ENCODE assay signal across 10 cellular contexts in genomic region chr15:29938701-29939340, GRCh38.
A peak's percentile ranks its signal among the peaks of the same experiment; 100 is the strongest.
DNase-seq lines count a peak whose midpoint lies in the region; ATAC-seq, FAIRE-seq and TF ChIP-seq lines count a peak whose summit lies in the region.
"Had no signal": no experiment of that assay in that cellular context is flagged by ENCODE, and none has a peak within 500 bp of the region (broad histone marks: within the 10 kb centered on the region; RNA-seq: fewer than 3 reads in every experiment).

No MANE protein-coding gene starts in this region.

- peak overlapping the region; percentile 86 for H2BK120ac ChIP-seq in IMR-90 (ENCODE audit: low read depth, low read length)

- peak overlapping the region; percentile 11 to 85; a peak in 3 of 4 replicates for H4K8ac ChIP-seq in IMR-90 (ENCODE audit: low read depth in 2 of 2, low read length in 2 of 2)

- 0 out of 2 replicates have a peak, but pooled peaks have one; percentile 22 for TF ChIP-seq RAD21 in IMR-90 (IDR thresholded peaks at IDR 0.05; ENCODE audit: low read length)
- TF ChIP-seq RAD21 in K562 (CRISPR knock-in tag; conservative IDR thresholded peaks at IDR 0.05 in 1 of 2, IDR thresholded peaks at IDR 0.05 in 1 of 2) = peak in 1 of 2 experiments; percentile 53; a peak in 2 of 4 replicates
- no peak for TF ChIP-seq RAD21 in HepG2 (CRISPR knock-in tag; IDR thresholded peaks at IDR 0.05)

- H3K4me1 ChIP-seq in IMR-90 (ENCODE audit: control insufficient read depth, insufficient read depth, low read length) (peaks cover 16% of the 10 kb centered on the region), K562 (replicated peaks in 1 of 2; ENCODE audit: control insufficient read depth in 2 of 2, insufficient read depth in 2 of 2, low read length in 2 of 2) (no peaks in the 10 kb centered on the region), HepG2 (ENCODE audit: insufficient read depth, low read length) (no peaks in the 10 kb centered on the region)
- H3K4me1 ChIP-seq: colonic mucosa had no signal

- H2AK9ac ChIP-seq in IMR-90 (replicated peaks; ENCODE audit: low read depth, low read length, poor library complexity) = peak overlapping the region; percentile 71

- in situ Hi-C loops in IMR-90 (cut with MboI; ENCODE audit: low sequenced_read_pairs) = loop anchor here (10.0 kb wide), 1 partner anchor 264 kb away; no protein-coding TSS in a partner anchor
- in situ Hi-C loops in K562 (cut with MboI) = no loop called here
- in situ Hi-C loops in HepG2 (cut with HindIII; ENCODE audit: extremely low pct_ligation_motif_present, low pct_unique_long_range_greater_than_20kb) = no loop called here

- peak overlapping the region; percentile 30 for H3K4ac ChIP-seq in IMR-90 (ENCODE audit: low read depth, low read length)

- WGBS in IMR-90 (ENCODE audit: extremely low coverage in 2 of 2, insufficient read length in 1 of 2), 2 experiments = 70% methylated on average over 4 of the region's 9 CpGs; no CpG with 5 or more reads in 1 of the 2 experiments
- WGBS in K562 (ENCODE audit: insufficient coverage, low coverage, missing lambda C conversion rate) = 0% methylated on average over 9 of the region's 9 CpGs
- WGBS in HepG2 (ENCODE audit: low lambda C conversion rate) = 25% methylated on average over 9 of the region's 9 CpGs

- FAIRE-seq in K562 (lab: Jason Lieb, UNC) = no peak
- FAIRE-seq in HepG2 (lab: Jason Lieb, UNC) = no peak
- FAIRE-seq: TTC549 had no signal

- no peak for ATAC-seq in IMR-90 (ENCODE audit: low read depth)
- peak; percentile 56; the same call in 2 of the 3 replicates for ATAC-seq in K562
- peak; percentile 76 for ATAC-seq in HepG2
- ATAC-seq in HG03565 (IDR thresholded peaks at IDR 0.05; ENCODE audit: unreplicated experiment) = no peak

- CTCF ChIA-PET in IMR-90 (lab: Yijun Ruan, JAX) (interaction anchor here (0.6 kb wide), 1 partner anchor 142 kb away, joined by 3 read pairs; no protein-coding TSS in a partner anchor), K562 (lab: Yijun Ruan, JAX; ENCODE audit: low intra/inter-chr PET ratio) (no interaction called here), HepG2 (lab: Yijun Ruan, JAX; ENCODE audit: low intra/inter-chr PET ratio, low total read pairs) (interaction anchor here (1.2 kb wide), 1 partner anchor 270 kb away, joined by 5 read pairs; no protein-coding TSS in a partner anchor)

- POLR2A ChIA-PET in IMR-90 (lab: Charles Lee; ENCODE audit: unreplicated experiment) = no interaction called here
- POLR2A ChIA-PET in K562 (lab: Yijun Ruan, JAX) = interaction anchor here (0.7 to 0.8 kb wide), 2 partner anchors 249 to 272 kb away, joined by 3 read pairs; no protein-coding TSS in a partner anchor
- POLR2A ChIA-PET in HepG2 (lab: Yijun Ruan, JAX) = no interaction called here

- H4K5ac ChIP-seq in IMR-90 (ENCODE audit: low read depth, low read length) = peak overlapping the region; percentile 39; the same call in 1 of the 2 replicates

- TF ChIP-seq POLR2A in IMR-90 (IDR thresholded peaks at IDR 0.05; ENCODE audit: low read depth, low read length) (no peak), K562 (conservative IDR thresholded peaks at IDR 0.05) (no peak), HepG2 (IDR thresholded peaks at IDR 0.05; ENCODE audit: insufficient read depth in 1 of 2, low read depth in 2 of 2, low read length in 2 of 2) (no peak)

- dilution Hi-C loops in IMR-90 (cut with HindIII; ENCODE audit: low sequenced_read_pairs, unreplicated experiment) = no loop called here

- H2BK20ac ChIP-seq in IMR-90 (ENCODE audit: low read depth, low read length) = peak overlapping the region; percentile 66

- peak overlapping the region; percentile 50; the same call in 1 of the 2 replicates for H3K14ac ChIP-seq in IMR-90 (replicated peaks; ENCODE audit: low read depth, low read length)

- intact Hi-C loops in IMR-90 (cut with micrococcal nuclease) (loop anchor here (5.0 kb wide), 1 partner anchor 272 kb away; no protein-coding TSS in a partner anchor), K562 (cut with micrococcal nuclease) (no loop called here), HepG2 (cut with micrococcal nuclease; ENCODE audit: unreplicated experiment) (no loop called here)

- H2AFZ ChIP-seq in IMR-90 (replicated peaks; ENCODE audit: low read length, poor library complexity) (peak overlapping the region; percentile 60), K562 (ENCODE audit: low read depth, low read length) (no peak overlapping the region), HepG2 (ENCODE audit: low read length) (no peak overlapping the region)

- H4K20me1 ChIP-seq in IMR-90 (ENCODE audit: insufficient read depth, low read length) (no peaks in the 10 kb centered on the region), K562 (replicated peaks; ENCODE audit: control insufficient read depth, insufficient read depth, low read length) (no peaks in the 10 kb centered on the region), HepG2 (ENCODE audit: insufficient read depth, low read length) (no peaks in the 10 kb centered on the region)

- H3K9ac ChIP-seq in IMR-90 (ENCODE audit: low read depth, low read length) (no peak overlapping the region), K562 (ENCODE audit: insufficient read depth in 1 of 2, low read depth in 2 of 2, low read length in 2 of 2) (no peak overlapping the region), HepG2 (ENCODE audit: insufficient read depth, low read depth, low read length) (no peak overlapping the region)

- peak overlapping the region; percentile 68; the same call in 2 of the 3 replicates for H2BK15ac ChIP-seq in IMR-90 (ENCODE audit: low read depth, low read length)

- H3K56ac ChIP-seq in IMR-90 (ENCODE audit: extremely low read depth, insufficient read depth, low read length) = peak overlapping the region; percentile 8; the same call in 1 of the 2 replicates

- H3K27me3 ChIP-seq in IMR-90 (ENCODE audit: control insufficient read depth, insufficient read depth, low read length) (no peaks in the 10 kb centered on the region), K562 (ENCODE audit: control insufficient read depth in 2 of 2, insufficient read depth in 2 of 2, low read length in 2 of 2) (peaks cover 5 to 24% of the 10 kb centered on the region in 2 experiments; a peak in 3 of 5 replicates), HepG2 (ENCODE audit: control insufficient read depth in 1 of 2, insufficient read depth in 2 of 2, low read length in 2 of 2) (peaks cover 0 to 6% of the 10 kb centered on the region in 2 experiments; a peak in 1 of 5 replicates)
- H3K27me3 ChIP-seq: colonic mucosa had no signal

- H3K36me3 ChIP-seq in IMR-90 (ENCODE audit: control insufficient read depth, insufficient read depth, low read length) (no peaks in the 10 kb centered on the region), K562 (ENCODE audit: control insufficient read depth, insufficient read depth, low read length) (no peaks in the 10 kb centered on the region), HepG2 (replicated peaks in 1 of 2; ENCODE audit: control insufficient read depth in 1 of 2, insufficient read depth in 2 of 2, low read length in 2 of 2) (no peaks in the 10 kb centered on the region)
- H3K36me3 ChIP-seq: colonic mucosa had no signal

- peak overlapping the region; percentile 72 for H4K91ac ChIP-seq in IMR-90 (ENCODE audit: insufficient read depth, low read depth, low read length)

- peak overlapping the region; percentile 30 for H3K23ac ChIP-seq in IMR-90 (ENCODE audit: low read depth, low read length)

- DNase-seq in AG10803 (ENCODE audit: low read depth) (no peak), IMR-90 (peak; percentile 37), K562 (ENCODE audit: extremely low read depth in 1 of 4, low spot score in 3 of 4) (peak in 1 of 4 experiments; percentile 10), HepG2 (ENCODE audit: low spot score) (peak; percentile 10), NCI-H1092 (lab: John Stamatoyannopoulos, UW) (no peak), NCI-H345 treated with DMSO at 0.1 percent for 48 hours (lab: John Stamatoyannopoulos, UW; ENCODE audit: unreplicated experiment) (no peak)
- DNase-seq in activated CD4-positive, CD25-positive, alpha-beta regulatory T cell (lab: John Stamatoyannopoulos, UW) = no peak
- DNase-seq: colonic mucosa had no signal

- H3K27ac ChIP-seq in IMR-90 (ENCODE audit: insufficient read depth, low read length) = peak overlapping the region; percentile 6; the same call in 1 of the 2 replicates
- H3K27ac ChIP-seq in K562 (ENCODE audit: extremely low read depth, low read depth, low read length) = no peak overlapping the region
- no peak overlapping the region for H3K27ac ChIP-seq in HepG2 (ENCODE audit: extremely low read length, insufficient read depth, low read length)
- H3K27ac ChIP-seq: colonic mucosa had no signal

- TF ChIP-seq CTCF in AG10803 (conservative IDR thresholded peaks at IDR 0.05; ENCODE audit: low read length) (peak; percentile 24), IMR-90 (conservative IDR thresholded peaks at IDR 0.05; ENCODE audit: low read depth, low read length) (0 out of 2 replicates have a peak, but pooled peaks have one; percentile 25), K562 (IDR thresholded peaks at IDR 0.05 in 2 of 3, conservative IDR thresholded peaks at IDR 0.05 in 1 of 3; ENCODE audit: insufficient read depth in 2 of 3, low read depth in 1 of 3, low read length in 3 of 3) (peak; percentile 29 to 44 (median 37); a peak in 3 of 6 replicates), HepG2 (CRISPR knock-in tag; IDR thresholded peaks at IDR 0.05) (peak; percentile 56)

- H3K9me3 ChIP-seq in IMR-90 (ENCODE audit: control insufficient read depth, insufficient read depth, low read length) (peaks cover 3% of the 10 kb centered on the region), K562 (replicated peaks; ENCODE audit: control insufficient read depth, insufficient read depth, low read depth, low read length) (no peaks in the 10 kb centered on the region), HepG2 (ENCODE audit: low read length) (no peaks in the 10 kb centered on the region)
- H3K9me3 ChIP-seq: colonic mucosa had no signal

- H3K4me2 ChIP-seq in IMR-90 (ENCODE audit: low read depth, low read length) = no peak overlapping the region; the same call in 1 of the 2 replicates
- H3K4me2 ChIP-seq in K562 (ENCODE audit: insufficient read depth, low read length) = no peak overlapping the region
- H3K4me2 ChIP-seq in HepG2 (ENCODE audit: low read depth, low read length) = no peak overlapping the region

- 0 out of 4 replicates have a peak, but pooled peaks cover 0 to 4% of the 10 kb centered on the region in 2 experiments for H3K79me1 ChIP-seq in IMR-90 (ENCODE audit: low read depth in 1 of 2, low read length in 2 of 2)

- peaks cover 20% of the 10 kb centered on the region for H3K9me1 ChIP-seq in IMR-90 (ENCODE audit: insufficient read depth, low read length)
- no peaks in the 10 kb centered on the region for H3K9me1 ChIP-seq in K562 (ENCODE audit: control insufficient read depth, insufficient read depth, low read length)

- H2AK5ac ChIP-seq in IMR-90 (ENCODE audit: low read depth, low read length) = peak overlapping the region; percentile 85

- TF ChIP-seq EP300 in K562 (IDR thresholded peaks at IDR 0.05; ENCODE audit: low read length) (no peak), HepG2 (IDR thresholded peaks at IDR 0.05; ENCODE audit: low read depth in 2 of 2, low read length in 2 of 2) (no peak), HepG2 (CRISPR knock-in tag; IDR thresholded peaks at IDR 0.05; ENCODE audit: borderline replicate concordance) (no peak)

- H2BK5ac ChIP-seq in IMR-90 (ENCODE audit: low read depth, low read length, poor library complexity, severe bottlenecking) = peak overlapping the region; percentile 60

- peak overlapping the region; percentile 3; the same call in 1 of the 2 replicates for H3K18ac ChIP-seq in IMR-90 (ENCODE audit: low read depth, low read length)

- no TSS peak for BruUV-seq in IMR-90 (replicated peaks; lab: Mats Ljungman, UMichigan)
- BruUV-seq in K562 (replicated peaks; lab: Mats Ljungman, UMichigan) = no TSS peak
- no TSS peak for BruUV-seq in HepG2 (replicated peaks; lab: Mats Ljungman, UMichigan)

- H3K4me3 ChIP-seq in AG10803 (ENCODE audit: low read length) (no peak overlapping the region), IMR-90 (ENCODE audit: insufficient read depth, low read depth, low read length) (no peak overlapping the region), K562 (no peak overlapping the region), HepG2 (replicated peaks in 1 of 3; ENCODE audit: insufficient read depth in 1 of 3, low read depth in 2 of 3, low read length in 3 of 3) (no peak overlapping the region)
- H3K4me3 ChIP-seq: colonic mucosa had no signal

- H3K79me2 ChIP-seq in K562 (ENCODE audit: control insufficient read depth, insufficient read depth, low read length) (no peaks in the 10 kb centered on the region), HepG2 (ENCODE audit: insufficient read depth, low read length) (no peaks in the 10 kb centered on the region)

Comparison
In these comparisons a context has a peak if more than half of its experiments do, and no peak if none do; other contexts are left out.
1. DNase-seq: peak in IMR-90 (single experiment) and HepG2 (single experiment); none in AG10803 (single experiment), NCI-H1092 (single experiment), NCI-H345 treated with DMSO at 0.1 percent for 48 hours (single experiment) and activated CD4-positive, CD25-positive, alpha-beta regulatory T cell (0 of 4).
2. ATAC-seq: peak in K562 (single experiment) and HepG2 (single experiment); none in IMR-90 (single experiment) and HG03565 (single experiment).
3. Peak in every context shown above with its lines, with median percentiles within 50 percentile points of each other: CTCF ChIP-seq.